Comparison of ENCODE assay signal across 1 cellular context in genomic region chr1:29521846-29522580, GRCh38.
TF ChIP-seq lines count a peak whose summit lies in the region.

No MANE protein-coding gene starts in this region.

TF ChIP-seq in WTC11, 78 proteins besides CTCF, POLR2A, EP300 and RAD21 (continued from another document):
- TF ChIP-seq, protein P1, sequence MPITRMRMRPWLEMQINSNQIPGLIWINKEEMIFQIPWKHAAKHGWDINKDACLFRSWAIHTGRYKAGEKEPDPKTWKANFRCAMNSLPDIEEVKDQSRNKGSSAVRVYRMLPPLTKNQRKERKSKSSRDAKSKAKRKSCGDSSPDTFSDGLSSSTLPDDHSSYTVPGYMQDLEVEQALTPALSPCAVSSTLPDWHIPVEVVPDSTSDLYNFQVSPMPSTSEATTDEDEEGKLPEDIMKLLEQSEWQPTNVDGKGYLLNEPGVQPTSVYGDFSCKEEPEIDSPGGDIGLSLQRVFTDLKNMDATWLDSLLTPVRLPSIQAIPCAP (CRISPR knock-in tag; IDR thresholded peaks at IDR 0.05): no peak
- TF ChIP-seq TEAD4 (CRISPR knock-in tag; IDR thresholded peaks at IDR 0.05) (no peak), OVOL2 (CRISPR knock-in tag; IDR thresholded peaks at IDR 0.05; ENCODE audit: borderline replicate concordance) (no peak), CREM (CRISPR knock-in tag; IDR thresholded peaks at IDR 0.05) (no peak), ARID4B (CRISPR knock-in tag; IDR thresholded peaks at IDR 0.05; ENCODE audit: borderline replicate concordance) (no peak), FOXP1 (CRISPR knock-in tag; IDR thresholded peaks at IDR 0.05; ENCODE audit: borderline replicate concordance) (no peak), GTF2I (CRISPR knock-in tag; conservative IDR thresholded peaks at IDR 0.05) (no peak)
- TF ChIP-seq, protein P2, sequence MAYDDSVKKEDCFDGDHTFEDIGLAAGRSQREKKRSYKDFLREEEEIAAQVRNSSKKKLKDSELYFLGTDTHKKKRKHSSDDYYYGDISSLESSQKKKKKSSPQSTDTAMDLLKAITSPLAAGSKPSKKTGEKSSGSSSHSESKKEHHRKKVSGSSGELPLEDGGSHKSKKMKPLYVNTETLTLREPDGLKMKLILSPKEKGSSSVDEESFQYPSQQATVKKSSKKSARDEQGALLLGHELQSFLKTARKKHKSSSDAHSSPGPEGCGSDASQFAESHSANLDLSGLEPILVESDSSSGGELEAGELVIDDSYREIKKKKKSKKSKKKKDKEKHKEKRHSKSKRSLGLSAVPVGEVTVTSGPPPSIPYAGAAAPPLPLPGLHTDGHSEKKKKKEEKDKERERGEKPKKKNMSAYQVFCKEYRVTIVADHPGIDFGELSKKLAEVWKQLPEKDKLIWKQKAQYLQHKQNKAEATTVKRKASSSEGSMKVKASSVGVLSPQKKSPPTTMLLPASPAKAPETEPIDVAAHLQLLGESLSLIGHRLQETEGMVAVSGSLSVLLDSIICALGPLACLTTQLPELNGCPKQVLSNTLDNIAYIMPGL (CRISPR knock-in tag; IDR thresholded peaks at IDR 0.05): no peak
